1 cellular context compared by ENCODE assay signal in genomic region chr10:4676566-4676965, GRCh38.
TF ChIP-seq lines count a peak whose summit lies in the region.

No MANE protein-coding gene starts in this region.

TF ChIP-seq in IMR-90, 13 proteins besides CTCF, POLR2A, EP300 and RAD21:
- TF ChIP-seq MAZ (IDR thresholded peaks at IDR 0.05; ENCODE audit: borderline replicate concordance, low read depth, low read length) (no peak), RFX5 (IDR thresholded peaks at IDR 0.05; ENCODE audit: low read depth, low read length) (no peak), NFE2L2 (IDR thresholded peaks at IDR 0.05; ENCODE audit: low read depth, low read length) (no peak), RCOR1 (IDR thresholded peaks at IDR 0.05; ENCODE audit: insufficient replicate concordance, low read length) (no peak), SMC3 (IDR thresholded peaks at IDR 0.05; ENCODE audit: low read depth, low read length) (no peak), BHLHE40 (IDR thresholded peaks at IDR 0.05; ENCODE audit: low read depth, low read length) (no peak), CEBPB (IDR thresholded peaks at IDR 0.05; ENCODE audit: low read depth, low read length) (no peak), MAFK (IDR thresholded peaks at IDR 0.05; ENCODE audit: low read depth, low read length) (no peak), CHD1 (IDR thresholded peaks at IDR 0.05; ENCODE audit: low read depth, low read length) (no peak), FOS (IDR thresholded peaks at IDR 0.05; ENCODE audit: low read depth, low read length) (no peak), MXI1 (IDR thresholded peaks at IDR 0.05; ENCODE audit: borderline replicate concordance, low read depth, low read length) (no peak), USF2 (IDR thresholded peaks at IDR 0.05; ENCODE audit: low read depth, low read length) (no peak), ELK1 (IDR thresholded peaks at IDR 0.05; ENCODE audit: borderline replicate concordance, low read depth, low read length) (no peak)
